ENCODE assay signal across 8 cellular contexts in genomic region chr11:47187723-47188122, GRCh38. TPM values are rescaled to one million over a fixed set of nuclear protein-coding genes. Genes with fewer than 3 reads are reported as not detected.
DNase-seq lines count a peak whose midpoint lies in the region; ATAC-seq and TF ChIP-seq lines count a peak whose summit lies in the region.

No MANE protein-coding gene starts in this region.

- no peak for ATAC-seq in GM18505 (IDR thresholded peaks at IDR 0.05; ENCODE audit: unreplicated experiment)

- H3K36me3 ChIP-seq in adrenal gland (replicated peaks in 1 of 2), result no peaks in the 10 kb centered on the region
- H3K36me3 ChIP-seq in spleen, result no peaks in the 10 kb centered on the region
- H3K36me3 ChIP-seq in MG63, result peaks cover 5% of the 10 kb centered on the region; the same call in 1 of the 2 replicates

- H3K27ac ChIP-seq in adrenal gland (peak overlapping the region in 4 of 5 donors; percentile 68 to 96 (median 87)), spleen (no peak overlapping the region)

- DNase-seq in HFFc6 (no peak), adrenal gland (no peak), spleen (no peak), MG63 (no peak), HCEC 1CT (no peak), A172 (ENCODE audit: low spot score) (no peak)

- H3K4me3 ChIP-seq in adrenal gland (peak overlapping the region in 1 of 4 donors; percentile 69), iPS-18c (ENCODE audit: insufficient read depth, low read depth, low read length) (peak overlapping the region; percentile 85), spleen (peak overlapping the region in 5 of 8 donors; percentile 59 to 88 (median 63)), MG63 (no peak overlapping the region)

- H3K9me3 Mint-ChIP-seq in HFFc6, result no peaks in the 10 kb centered on the region

- 21 to 39% (median 30%) methylated on average over 4 to 5 of the region's 5 CpGs for WGBS in adrenal gland, 4 donors
- 34 to 61% (median 49%) methylated on average over 5 of the region's 5 CpGs for WGBS in spleen, 5 donors

- no peak overlapping the region for H3K27ac Mint-ChIP-seq in HFFc6

- H3K27me3 ChIP-seq in adrenal gland (no peaks in the 10 kb centered on the region), spleen (replicated peaks in 1 of 7) (peaks cover 0 to 65% (median 34%) of the 10 kb centered on the region in 7 donors), MG63 (no peaks in the 10 kb centered on the region)

- TF ChIP-seq POLR2A in adrenal gland (IDR thresholded peaks at IDR 0.05) (no peak), spleen (IDR thresholded peaks at IDR 0.05) (no peak), GM18505 (IDR thresholded peaks at IDR 0.05; ENCODE audit: borderline replicate concordance, extremely low read depth, insufficient read depth, insufficient read length) (no peak)

- peaks cover 42% of the 10 kb centered on the region for H3K4me1 Mint-ChIP-seq in HFFc6 (ENCODE audit: low read depth)

- H3K36me3 Mint-ChIP-seq in HFFc6 (ENCODE audit: low read depth), result no peaks in the 10 kb centered on the region

- H3K27me3 Mint-ChIP-seq in HFFc6 (ENCODE audit: insufficient read depth), result peaks cover 4% of the 10 kb centered on the region; the same call in 1 of the 2 replicates

- H3K4me1 ChIP-seq in adrenal gland (replicated peaks in 1 of 2) (peaks cover 37 to 44% of the 10 kb centered on the region in 2 donors), spleen (peaks cover 14 to 39% (median 29%) of the 10 kb centered on the region in 6 donors)

- intact Hi-C loops in adrenal gland (cut with DNase I) (loop anchor here (5.0 to 10.0 kb wide), 2 partner anchors 75 to 77 kb away; no protein-coding TSS in a partner anchor), spleen (cut with DNase I; ENCODE audit: low total_unique reads) (no loop called here)

- H3K4me3 Mint-ChIP-seq in HFFc6, result peak overlapping the region; percentile 79

- H3K9me3 ChIP-seq in adrenal gland (replicated peaks in 1 of 3) (no peaks in the 10 kb centered on the region), iPS-18c (ENCODE audit: control insufficient read depth, insufficient read depth, low read length) (no peaks in the 10 kb centered on the region), spleen (no peaks in the 10 kb centered on the region), MG63 (no peaks in the 10 kb centered on the region)

- TF ChIP-seq CTCF in HFFc6 (IDR thresholded peaks at IDR 0.05) (no peak), adrenal gland (IDR thresholded peaks at IDR 0.05) (no peak), spleen (IDR thresholded peaks at IDR 0.05 in 8 of 11, conservative IDR thresholded peaks at IDR 0.05 in 3 of 11) (no peak)

RNA-seq across cellular contexts. Expression of gene PACSIN3, which starts 1.5 kb away (rescaled TPM):
- 10 to 100 TPM; 10.3 to 30.9 (median 22.1) TPM for total RNA-seq in HFFc6 (2021; fragmentation: NEBNext Ultra II Directional; extraction: Animal tissue kit (Norgen Biotek cat#: 25700))
- total RNA-seq in adrenal gland (100 to 1,000 TPM in 6 of 8 donors, 10 to 100 TPM in 2; 96.3 to 211 (median 110) TPM), spleen (10 to 100 TPM in 1 of 7 donors, 1 to 10 TPM in 6; 2.4 to 13.0 (median 4.4) TPM)
- polyA plus RNA-seq in adrenal gland (10 to 100 TPM; 49.4 to 78.9 (median 73.7) TPM), spleen (1 to 10 TPM; 1.2 to 3.5 (median 1.4) TPM)
- 59.8 and 92.5 TPM in 2 replicates for total RNA-seq in MG63 (2014; rRNA removed; shearing (Covaris generic); ENCODE audit: low replicate concordance)
- 28.7 and 32.2 TPM in 2 replicates for total RNA-seq in A172 (2014; rRNA removed; shearing (Covaris generic))

RNA-seq across cellular contexts. Expression of gene ARFGAP2, which starts 11.0 kb away (rescaled TPM):
- total RNA-seq in HFFc6 (2021; fragmentation: NEBNext Ultra II Directional; extraction: Animal tissue kit (Norgen Biotek cat#: 25700)), result 10 to 100 TPM; 58.2 to 64.0 (median 61.1) TPM
- total RNA-seq in adrenal gland (100 to 1,000 TPM in 5 of 8 donors, 10 to 100 TPM in 3; 74.4 to 411 (median 116) TPM), spleen (100 to 1,000 TPM in 4 of 7 donors, 10 to 100 TPM in 3; 83.3 to 216 (median 109) TPM)
- polyA plus RNA-seq in adrenal gland (10 to 100 TPM; 72.3 to 92.6 (median 91.1) TPM), spleen (10 to 100 TPM; 46.7 to 79.9 (median 56.1) TPM)
- total RNA-seq in MG63 (2014; rRNA removed; shearing (Covaris generic); ENCODE audit: low replicate concordance), result 71.0 and 92.8 TPM in 2 replicates
- 106 and 166 TPM in 2 replicates for total RNA-seq in A172 (2014; rRNA removed; shearing (Covaris generic))

RNA-seq across cellular contexts. Expression of gene DDB2, which starts 27.1 kb away (rescaled TPM):
- 10 to 100 TPM; 23.6 to 38.7 (median 33.7) TPM for total RNA-seq in HFFc6 (2021; fragmentation: NEBNext Ultra II Directional; extraction: Animal tissue kit (Norgen Biotek cat#: 25700))
- total RNA-seq in adrenal gland (100 to 1,000 TPM in 1 of 8 donors, 10 to 100 TPM in 7; 35.8 to 121 (median 58.5) TPM), spleen (10 to 100 TPM; 29.5 to 66.3 (median 42.5) TPM)
- polyA plus RNA-seq in adrenal gland (100 to 1,000 TPM in 1 of 3 donors, 10 to 100 TPM in 2; 48.3 to 128 (median 54.9) TPM), spleen (100 to 1,000 TPM in 1 of 3 donors, 10 to 100 TPM in 2; 49.4 to 173 (median 72.7) TPM)
- total RNA-seq in MG63 (2014; rRNA removed; shearing (Covaris generic); ENCODE audit: low replicate concordance), result 13.9 and 20.0 TPM in 2 replicates
- total RNA-seq in A172 (2014; rRNA removed; shearing (Covaris generic)), result 86.1 and 110 TPM in 2 replicates

Comparison
In these comparisons a context has a peak if more than half of its experiments do, and no peak if none do; other contexts are left out.
1. H3K27ac ChIP-seq: peak in adrenal gland (4 of 5); none in spleen (0 of 8).